Comparison of ENCODE assay signal across 27 cellular contexts in genomic region chr15:77609558-77609957, GRCh38. TPM values are rescaled to one million over a fixed set of nuclear protein-coding genes. Genes with fewer than 3 reads are reported as not detected.
DNase-seq lines count a peak whose midpoint lies in the region; ATAC-seq and TF ChIP-seq lines count a peak whose summit lies in the region.
"Had no signal": no experiment of that assay in that cellular context is flagged by ENCODE, and none has a peak within 500 bp of the region (broad histone marks: within the 10 kb centered on the region; RNA-seq: fewer than 3 reads in every experiment).

No MANE protein-coding gene starts in this region.

- H3K36me3 Mint-ChIP-seq in activated naive CD4-positive, alpha-beta T cell treated with anti-CD3 and anti-CD28 coated beads, Interleukin-2, amount 10 ng/mL, durations not matched to agents 7 days and 5 days: no peaks in the 10 kb centered on the region
- H3K36me3 Mint-ChIP-seq: CD4-positive, CD25-positive, alpha-beta regulatory T cell had no signal

- H4K8ac ChIP-seq in neuronal stem cell (ENCODE audit: low read depth, low read length): no peak overlapping the region

- no peak overlapping the region for H3K4me3 Mint-ChIP-seq in activated naive CD4-positive, alpha-beta T cell treated with anti-CD3 and anti-CD28 coated beads, Interleukin-2, amount 10 ng/mL, durations not matched to agents 7 days and 5 days
- H3K4me3 Mint-ChIP-seq: CD4-positive, CD25-positive, alpha-beta regulatory T cell; H9; HFFc6 had no signal

- no peaks in the 10 kb centered on the region for H3K9me3 ChIP-seq in A673 (ENCODE audit: low read depth, low read length, poor library complexity, severe bottlenecking)
- H3K9me3 ChIP-seq in colonic mucosa: no peaks in the 10 kb centered on the region
- H3K9me3 ChIP-seq in mucosa of rectum (ENCODE audit: control insufficient read depth in 2 of 2, low read length in 2 of 2): no peaks in the 10 kb centered on the region
- H3K9me3 ChIP-seq in neuronal stem cell (replicated peaks in 1 of 2; ENCODE audit: control insufficient read depth in 2 of 2, insufficient read depth in 1 of 2, low read depth in 1 of 2, low read length in 2 of 2): no peaks in the 10 kb centered on the region
- H3K9me3 ChIP-seq in right cardiac atrium (ENCODE audit: control insufficient read depth, low read length): no peaks in the 10 kb centered on the region
- no peaks in the 10 kb centered on the region for H3K9me3 ChIP-seq in Karpas-422 (ENCODE audit: low read length)
- H3K9me3 ChIP-seq: BE2C, SJCRH30 had no signal

- H2AFZ ChIP-seq in neuronal stem cell (ENCODE audit: low read length) (no peak overlapping the region), Karpas-422 (ENCODE audit: low read length) (no peak overlapping the region)
- H2AFZ ChIP-seq: GM23248 had no signal

- no peak for ATAC-seq in right cardiac atrium
- ATAC-seq: HepG2 had no signal

- intact Hi-C loops in A673 (cut with micrococcal nuclease; ENCODE audit: unreplicated experiment) (no loop called here), colonic mucosa (cut with DNase I) (no loop called here), right cardiac atrium (cut with DNase I) (no loop called here)

- CTCF ChIA-PET in A673 (lab: Charles Lee): no interaction called here
- CTCF ChIA-PET in activated naive CD4-positive, alpha-beta T cell treated with anti-CD3 and anti-CD28 coated beads, Interleukin-2, amount 10 ng/mL, durations not matched to agents 7 days and 5 days (lab: Charles Lee): interaction anchor here (1.2 to 1.4 kb wide), 2 partner anchors 25 to 66 kb away, joined by 4 read pairs; no protein-coding TSS in a partner anchor

- H2BK120ac ChIP-seq in neuronal stem cell (ENCODE audit: low read depth, low read length): no peak overlapping the region

- H2BK12ac ChIP-seq in neuronal stem cell (ENCODE audit: low read length): peak overlapping the region; percentile 80

- H3K23ac ChIP-seq in neuronal stem cell (ENCODE audit: low read depth, low read length, poor library complexity): no peak overlapping the region

- no peak overlapping the region for H3K4me3 ChIP-seq in A673 (ENCODE audit: low read depth, low read length, poor library complexity, severe bottlenecking)
- H3K4me3 ChIP-seq in colonic mucosa: no peak overlapping the region
- peak overlapping the region; percentile 2 to 11 for H3K4me3 ChIP-seq in mucosa of rectum (ENCODE audit: low read length in 2 of 2)
- no peak overlapping the region for H3K4me3 ChIP-seq in neuronal stem cell (ENCODE audit: low read length in 2 of 2)
- H3K4me3 ChIP-seq in right cardiac atrium (ENCODE audit: low read length): no peak overlapping the region
- H3K4me3 ChIP-seq in Karpas-422 (ENCODE audit: low read length): no peak overlapping the region
- H3K4me3 ChIP-seq: GM23248, SJCRH30 had no signal

- DNase-seq in A673 (ENCODE audit: low spot score) (no peak), colonic mucosa (peak; percentile 55), neuronal stem cell (ENCODE audit: low spot score) (no peak), right cardiac atrium (no peak), Karpas-422 (no peak), amygdala (lab: John Stamatoyannopoulos, UW) (no peak)
- no peak for DNase-seq in activated naive CD4-positive, alpha-beta T cell treated with anti-CD3 and anti-CD28 coated beads, Interleukin-2, amount 10 ng/mL, durations not matched to agents 7 days and 5 days
- DNase-seq: ACHN; BE2C; CD4-positive, CD25-positive, alpha-beta regulatory T cell; DMS153; DND-41; H9; HFFc6; Kasumi-1; NCI-H1092 treated with DMSO at 0.1 percent for 48 hours; NCI-H1436; NCI-H187; NCI-H2107; NCI-H524; NCI-H774; SJCRH30 had no signal

- peak overlapping the region; percentile 20 for H3K18ac ChIP-seq in neuronal stem cell (ENCODE audit: low read length)

- WGBS in neuronal stem cell (ENCODE audit: extremely low coverage in 2 of 2, insufficient read length in 2 of 2, insufficient replicate concordance in 1 of 2), 2 donors: no CpG with 5 or more reads among the region's 3 CpGs
- WGBS in right cardiac atrium: 90% methylated on average over 3 of the region's 3 CpGs

- no peak overlapping the region for H2BK5ac ChIP-seq in neuronal stem cell (ENCODE audit: low read length)

- H3K27me3 Mint-ChIP-seq in activated naive CD4-positive, alpha-beta T cell treated with anti-CD3 and anti-CD28 coated beads, Interleukin-2, amount 10 ng/mL, durations not matched to agents 7 days and 5 days: peaks cover 16% of the 10 kb centered on the region

- H3K14ac ChIP-seq in neuronal stem cell (ENCODE audit: low read length): no peak overlapping the region

- no peaks in the 10 kb centered on the region for H3K9me2 ChIP-seq in Karpas-422 (replicated peaks; ENCODE audit: insufficient read depth, low read length)

- TF ChIP-seq CTCF in A673 (conservative IDR thresholded peaks at IDR 0.05; ENCODE audit: low read depth, low read length) (no peak), colonic mucosa (IDR thresholded peaks at IDR 0.05) (no peak)

- H2BK15ac ChIP-seq in neuronal stem cell (ENCODE audit: low read length): peak overlapping the region; percentile 84

- H4K91ac ChIP-seq in neuronal stem cell (ENCODE audit: low read depth, low read length, poor library complexity): no peak overlapping the region

- no TSS peak for BruUV-seq in A673 (replicated peaks; lab: Mats Ljungman, UMichigan)

- H3K27ac ChIP-seq in A673 (ENCODE audit: low read depth, low read length, poor library complexity, severe bottlenecking) (peak overlapping the region; percentile 76), colonic mucosa (no peak overlapping the region), mucosa of rectum (ENCODE audit: low read depth in 2 of 2, low read length in 2 of 2) (peak overlapping the region; percentile 11 to 70), neuronal stem cell (replicated peaks; ENCODE audit: low read length) (no peak overlapping the region), right cardiac atrium (ENCODE audit: low read length) (no peak overlapping the region), Karpas-422 (ENCODE audit: low read length) (no peak overlapping the region)
- H3K27ac ChIP-seq: 22Rv1, GM23248, SJCRH30 had no signal

- H3K79me2 ChIP-seq in Karpas-422 (ENCODE audit: low read length): no peaks in the 10 kb centered on the region

- peak overlapping the region; percentile 92 for H2AK5ac ChIP-seq in neuronal stem cell (ENCODE audit: low read depth, low read length)

- H3K27me3 ChIP-seq in A673 (replicated peaks; ENCODE audit: insufficient read depth, low read depth, low read length, poor library complexity) (no peaks in the 10 kb centered on the region), colonic mucosa (no peaks in the 10 kb centered on the region), mucosa of rectum (ENCODE audit: control insufficient read depth in 2 of 2, insufficient read depth in 2 of 2, low read length in 2 of 2) (no peaks in the 10 kb centered on the region), neuronal stem cell (ENCODE audit: control insufficient read depth in 3 of 3, insufficient read depth in 3 of 3, low read depth in 1 of 3, low read length in 3 of 3) (no peaks in the 10 kb centered on the region), right cardiac atrium (ENCODE audit: control insufficient read depth, insufficient read depth) (no peaks in the 10 kb centered on the region), Karpas-422 (ENCODE audit: low read length) (no peaks in the 10 kb centered on the region)
- H3K27me3 ChIP-seq: BE2C, SJCRH30 had no signal

- peaks cover 73% of the 10 kb centered on the region for H3K4me1 ChIP-seq in A673 (ENCODE audit: insufficient read depth, low read length, poor library complexity, severe bottlenecking)
- H3K4me1 ChIP-seq in colonic mucosa: peaks cover 16% of the 10 kb centered on the region
- H3K4me1 ChIP-seq in mucosa of rectum (ENCODE audit: control insufficient read depth in 2 of 2, insufficient read depth in 2 of 2, low read length in 2 of 2): peaks cover 36 to 55% of the 10 kb centered on the region in 2 donors
- H3K4me1 ChIP-seq in neuronal stem cell (ENCODE audit: control insufficient read depth in 2 of 2, insufficient read depth in 1 of 2, low read depth in 1 of 2, low read length in 2 of 2): peaks cover 50 to 55% of the 10 kb centered on the region in 2 donors
- peaks cover 3% of the 10 kb centered on the region for H3K4me1 ChIP-seq in right cardiac atrium (ENCODE audit: control insufficient read depth, insufficient read depth, low read length)
- no peaks in the 10 kb centered on the region for H3K4me1 ChIP-seq in Karpas-422 (ENCODE audit: low read length)

- H3K4ac ChIP-seq in neuronal stem cell (ENCODE audit: low read length): no peak overlapping the region

- H3K4me2 ChIP-seq in neuronal stem cell (ENCODE audit: insufficient read depth, low read length, poor library complexity, severe bottlenecking) (no peak overlapping the region), Karpas-422 (ENCODE audit: low read depth, low read length, poor library complexity, severe bottlenecking) (no peak overlapping the region)

- POLR2A ChIA-PET in A673 (lab: Charles Lee; ENCODE audit: low non-redundant PET): interaction anchor here (0.6 kb wide), 1 partner anchor 18 kb away, joined by 3 read pairs; no protein-coding TSS in a partner anchor

- no peaks in the 10 kb centered on the region for H4K20me1 ChIP-seq in Karpas-422 (ENCODE audit: insufficient read depth, low read depth, low read length)

- H3K79me1 ChIP-seq in neuronal stem cell (ENCODE audit: low read depth, low read length): no peaks in the 10 kb centered on the region

- H3K36me3 ChIP-seq in A673 (ENCODE audit: insufficient read depth, low read length, poor library complexity, severe bottlenecking): peaks cover 17% of the 10 kb centered on the region
- H3K36me3 ChIP-seq in colonic mucosa: no peaks in the 10 kb centered on the region
- no peaks in the 10 kb centered on the region for H3K36me3 ChIP-seq in mucosa of rectum (ENCODE audit: control insufficient read depth in 2 of 2, insufficient read depth in 2 of 2, low read length in 2 of 2)
- peaks cover 7 to 10% of the 10 kb centered on the region in 2 donors for H3K36me3 ChIP-seq in neuronal stem cell (replicated peaks in 1 of 2; ENCODE audit: control insufficient read depth in 2 of 2, insufficient read depth in 2 of 2, low read length in 2 of 2)
- no peaks in the 10 kb centered on the region for H3K36me3 ChIP-seq in Karpas-422 (ENCODE audit: insufficient read depth, low read length)
- H3K36me3 ChIP-seq: BE2C, SJCRH30 had no signal

- H3K9ac ChIP-seq in colonic mucosa (ENCODE audit: low read depth in 2 of 2, low read length in 2 of 2) (no peak overlapping the region), mucosa of rectum (ENCODE audit: low read depth in 1 of 2, low read length in 2 of 2) (no peak overlapping the region), neuronal stem cell (ENCODE audit: low read depth, low read length, poor library complexity) (no peak overlapping the region), Karpas-422 (ENCODE audit: low read length) (no peak overlapping the region)
- H3K9ac ChIP-seq: GM23248 had no signal

- H3K4me1 Mint-ChIP-seq in activated naive CD4-positive, alpha-beta T cell treated with anti-CD3 and anti-CD28 coated beads, Interleukin-2, amount 10 ng/mL, durations not matched to agents 7 days and 5 days: no peaks in the 10 kb centered on the region

- no peaks in the 10 kb centered on the region for H3K9me3 Mint-ChIP-seq in activated naive CD4-positive, alpha-beta T cell treated with anti-CD3 and anti-CD28 coated beads, Interleukin-2, amount 10 ng/mL, durations not matched to agents 7 days and 5 days
- H3K9me3 Mint-ChIP-seq: H9, HFFc6 had no signal

- H3K27ac Mint-ChIP-seq in activated naive CD4-positive, alpha-beta T cell treated with anti-CD3 and anti-CD28 coated beads, Interleukin-2, amount 10 ng/mL, durations not matched to agents 7 days and 5 days: no peak overlapping the region
- H3K27ac Mint-ChIP-seq: CD4-positive, CD25-positive, alpha-beta regulatory T cell; HFFc6 had no signal

RNA-seq across cellular contexts. Expression of gene LINGO1, which starts 23.2 kb away (rescaled TPM):
- 93.7 and 111 TPM in 2 replicates for total RNA-seq in A673 (2021)
- 1 to 10 TPM in 1 of 2 donors, under 1 TPM in 1; 0.79 to 1.1 TPM for total RNA-seq in colonic mucosa
- polyA plus RNA-seq in neuronal stem cell (2013, experiment 1 of 2): 61.3 TPM
- 62.0 TPM for polyA plus RNA-seq in neuronal stem cell (2013, experiment 2 of 2)
- 10 to 100 TPM in 1 of 4 donors, 1 to 10 TPM in 3; 5.7 to 12.1 (median 8.6) TPM for total RNA-seq in right cardiac atrium
- 5.1 TPM for polyA plus RNA-seq in right cardiac atrium
- total RNA-seq in Karpas-422 (2014; rRNA removed; shearing (Covaris generic); ENCODE audit: low replicate concordance): not detected in 2 replicates
- total RNA-seq: CD4-positive, CD25-positive, alpha-beta regulatory T cell; GM23248; HepG2; M059J had no signal
- polyA plus RNA-seq: CD4-positive, CD25-positive, alpha-beta regulatory T cell; GM23248 had no signal

Comparison
In these comparisons a context has a peak if more than half of its experiments do, and no peak if none do; other contexts are left out.
1. H3K27ac ChIP-seq: peak in A673 (single experiment) and mucosa of rectum (2 of 2); none in colonic mucosa (single experiment), neuronal stem cell (single experiment), right cardiac atrium (single experiment) and Karpas-422 (single experiment).
2. H3K4me3 ChIP-seq: peak in mucosa of rectum (2 of 2); none in A673 (single experiment), colonic mucosa (single experiment), neuronal stem cell (0 of 2), right cardiac atrium (single experiment) and Karpas-422 (single experiment).